Comparison of ENCODE assay signal across 8 cellular contexts in the genomic region with DNA sequence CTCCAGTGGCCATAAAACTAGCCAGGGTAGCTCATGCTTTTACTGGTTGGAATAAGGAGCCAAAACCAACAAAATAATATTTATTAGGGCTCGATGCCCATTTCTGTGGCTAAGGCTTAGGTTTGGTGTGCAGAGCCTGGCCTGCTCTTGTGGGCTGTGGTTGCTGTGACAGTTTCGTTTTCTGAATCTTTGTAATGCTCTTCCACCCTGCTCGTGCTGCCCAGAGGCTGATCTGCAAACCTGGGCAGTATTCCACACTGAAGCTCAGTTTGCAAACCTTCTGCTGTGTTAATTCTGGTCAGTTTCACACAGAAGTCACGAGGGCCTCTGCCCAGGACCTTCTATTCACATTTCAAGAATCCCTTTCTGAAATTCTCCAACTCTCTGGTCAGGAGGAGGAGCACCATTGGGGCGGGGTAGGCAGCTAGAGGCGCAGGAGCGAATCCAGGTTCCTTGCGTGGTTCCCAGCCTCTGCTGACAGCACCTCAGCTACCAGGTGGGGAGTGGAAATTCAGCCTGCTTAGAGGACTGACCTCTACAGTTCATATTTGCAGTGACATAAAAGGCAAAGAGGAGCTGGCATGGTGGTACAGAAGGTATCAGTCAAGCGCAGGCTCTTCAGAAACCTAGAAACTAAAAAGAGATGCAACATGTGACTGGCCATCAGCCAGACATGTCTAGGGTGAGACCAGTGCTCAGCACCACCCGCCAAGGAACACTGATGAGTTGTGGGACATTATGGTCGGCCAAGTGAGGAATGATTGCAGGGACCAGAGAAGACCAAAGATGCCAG. TPM values are rescaled to one million over a fixed set of nuclear protein-coding genes. Genes with fewer than 3 reads are reported as not detected.
DNase-seq lines count a peak whose midpoint lies in the region; ATAC-seq and TF ChIP-seq lines count a peak whose summit lies in the region.

No MANE protein-coding gene starts in this region.

- TF ChIP-seq CTCF in SK-N-SH (IDR thresholded peaks at IDR 0.05) (no peak), fibroblast of mammary gland (conservative IDR thresholded peaks at IDR 0.05; ENCODE audit: control insufficient read depth, insufficient read depth, low read depth, low read length) (no peak), suprapubic skin (IDR thresholded peaks at IDR 0.05) (no peak)

- TF ChIP-seq RAD21 in SK-N-SH (IDR thresholded peaks at IDR 0.05; ENCODE audit: low read length) = no peak

- no peak for TF ChIP-seq POLR2A in suprapubic skin (IDR thresholded peaks at IDR 0.05)

- POLR2A ChIA-PET in SK-N-SH (lab: Yijun Ruan, JAX) = interaction anchor here (1.7 kb wide), 1 partner anchor 19 kb away, joined by 4 read pairs; a partner anchor contains a TSS

- H3K4me3 Mint-ChIP-seq in IgD-negative memory B cell = peak overlapping the region in 2 of 4 donors; percentile 52 to 86

- H2AFZ ChIP-seq in SK-N-SH (ENCODE audit: low read depth) = no peak overlapping the region

- peaks cover 13 to 19% (median 18%) of the 10 kb centered on the region in 3 donors for H3K4me1 Mint-ChIP-seq in IgD-negative memory B cell

- H3K27ac ChIP-seq in SK-N-SH (ENCODE audit: low read depth in 2 of 2, low read length in 1 of 2) (peak overlapping the region in 1 of 2 experiments; percentile 93; a peak in 2 of 4 replicates), suprapubic skin (peak overlapping the region; percentile 64)

- peaks cover 13 to 51% of the 10 kb centered on the region in 2 experiments; a peak in 3 of 4 replicates for H3K4me1 ChIP-seq in SK-N-SH (ENCODE audit: control insufficient read depth in 1 of 2, insufficient read depth in 2 of 2, low read depth in 1 of 2, low read length in 1 of 2)
- H3K4me1 ChIP-seq in suprapubic skin = peaks cover 48% of the 10 kb centered on the region

- no peaks in the 10 kb centered on the region for H3K9me3 Mint-ChIP-seq in IgD-negative memory B cell

- DNase-seq in SK-N-SH (no peak), fibroblast of mammary gland (ENCODE audit: low read depth) (peak; percentile 75), suprapubic skin (ENCODE audit: low spot score in 2 of 2) (peak in 1 of 2 donors; percentile 78), NCI-H2107 (lab: John Stamatoyannopoulos, UW) (no peak), NCI-H1092 (lab: John Stamatoyannopoulos, UW) (no peak), GF-D8 (lab: John Stamatoyannopoulos, UW) (no peak)

- ATAC-seq in SK-N-SH treated with all-trans-retinoic acid at 6 μM for 48 hours = no peak

- H3F3A ChIP-seq in SK-N-SH (replicated peaks; ENCODE audit: insufficient read depth) = peaks cover 20% of the 10 kb centered on the region

- peak overlapping the region; percentile 46; the same call in 1 of the 2 replicates for H3K4me2 ChIP-seq in SK-N-SH

- peaks cover 3 to 16% of the 10 kb centered on the region in 2 experiments for H3K36me3 ChIP-seq in SK-N-SH (replicated peaks in 1 of 2; ENCODE audit: control insufficient read depth in 1 of 2, insufficient read depth in 2 of 2, low read length in 1 of 2)
- peaks cover 22% of the 10 kb centered on the region for H3K36me3 ChIP-seq in suprapubic skin

- H3K4me3 ChIP-seq in SK-N-SH (ENCODE audit: low read depth in 2 of 2, low read length in 1 of 2) (no peak overlapping the region), fibroblast of mammary gland (ENCODE audit: control insufficient read depth, low read depth, low read length) (no peak overlapping the region), suprapubic skin (peak overlapping the region; percentile 11)

- H3K9me3 ChIP-seq in SK-N-SH (no peaks in the 10 kb centered on the region), suprapubic skin (no peaks in the 10 kb centered on the region)

- peaks cover 32% of the 10 kb centered on the region for H4K20me1 ChIP-seq in SK-N-SH (ENCODE audit: insufficient read depth)

- TF ChIP-seq EP300 in SK-N-SH (IDR thresholded peaks at IDR 0.05; ENCODE audit: borderline replicate concordance in 1 of 2, low read depth in 1 of 2, low read length in 1 of 2) = no peak
- no peak for TF ChIP-seq EP300 in suprapubic skin (IDR thresholded peaks at IDR 0.05)

- H3K36me3 Mint-ChIP-seq in IgD-negative memory B cell = no peaks in the 10 kb centered on the region

- no peaks in the 10 kb centered on the region for H3K9me2 ChIP-seq in SK-N-SH

- H3K27me3 ChIP-seq in SK-N-SH (ENCODE audit: insufficient read depth) (no peaks in the 10 kb centered on the region), suprapubic skin (no peaks in the 10 kb centered on the region)

- no peaks in the 10 kb centered on the region for H3K79me2 ChIP-seq in SK-N-SH (ENCODE audit: insufficient read depth)

- CTCF ChIA-PET in SK-N-SH (lab: Yijun Ruan, JAX) = interaction anchor here (0.9 to 9.2 kb wide), 7 partner anchors 18 to 203 kb away, joined by 3 to 114 read pairs (median 4); a partner anchor contains a TSS

- WGBS in SK-N-SH (ENCODE audit: low lambda C conversion rate) = 87% methylated on average over 10 of the region's 11 CpGs
- 33% methylated on average over 10 of the region's 11 CpGs for WGBS in suprapubic skin

- peak overlapping the region in 2 of 3 donors; percentile 4 to 26 for H3K27ac Mint-ChIP-seq in IgD-negative memory B cell

- H3K9ac ChIP-seq in SK-N-SH = no peak overlapping the region

- no peaks in the 10 kb centered on the region for H3K27me3 Mint-ChIP-seq in IgD-negative memory B cell

TF ChIP-seq in SK-N-SH, 30 proteins besides CTCF, POLR2A, EP300 and RAD21 (continues in another document):
- no peak for TF ChIP-seq YY1 (IDR thresholded peaks at IDR 0.05; ENCODE audit: low read depth)
- TF ChIP-seq, protein P1, sequence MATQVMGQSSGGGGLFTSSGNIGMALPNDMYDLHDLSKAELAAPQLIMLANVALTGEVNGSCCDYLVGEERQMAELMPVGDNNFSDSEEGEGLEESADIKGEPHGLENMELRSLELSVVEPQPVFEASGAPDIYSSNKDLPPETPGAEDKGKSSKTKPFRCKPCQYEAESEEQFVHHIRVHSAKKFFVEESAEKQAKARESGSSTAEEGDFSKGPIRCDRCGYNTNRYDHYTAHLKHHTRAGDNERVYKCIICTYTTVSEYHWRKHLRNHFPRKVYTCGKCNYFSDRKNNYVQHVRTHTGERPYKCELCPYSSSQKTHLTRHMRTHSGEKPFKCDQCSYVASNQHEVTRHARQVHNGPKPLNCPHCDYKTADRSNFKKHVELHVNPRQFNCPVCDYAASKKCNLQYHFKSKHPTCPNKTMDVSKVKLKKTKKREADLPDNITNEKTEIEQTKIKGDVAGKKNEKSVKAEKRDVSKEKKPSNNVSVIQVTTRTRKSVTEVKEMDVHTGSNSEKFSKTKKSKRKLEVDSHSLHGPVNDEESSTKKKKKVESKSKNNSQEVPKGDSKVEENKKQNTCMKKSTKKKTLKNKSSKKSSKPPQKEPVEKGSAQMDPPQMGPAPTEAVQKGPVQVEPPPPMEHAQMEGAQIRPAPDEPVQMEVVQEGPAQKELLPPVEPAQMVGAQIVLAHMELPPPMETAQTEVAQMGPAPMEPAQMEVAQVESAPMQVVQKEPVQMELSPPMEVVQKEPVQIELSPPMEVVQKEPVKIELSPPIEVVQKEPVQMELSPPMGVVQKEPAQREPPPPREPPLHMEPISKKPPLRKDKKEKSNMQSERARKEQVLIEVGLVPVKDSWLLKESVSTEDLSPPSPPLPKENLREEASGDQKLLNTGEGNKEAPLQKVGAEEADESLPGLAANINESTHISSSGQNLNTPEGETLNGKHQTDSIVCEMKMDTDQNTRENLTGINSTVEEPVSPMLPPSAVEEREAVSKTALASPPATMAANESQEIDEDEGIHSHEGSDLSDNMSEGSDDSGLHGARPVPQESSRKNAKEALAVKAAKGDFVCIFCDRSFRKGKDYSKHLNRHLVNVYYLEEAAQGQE (IDR thresholded peaks at IDR 0.05; ENCODE audit: low read depth, low read length) = no peak

TF ChIP-seq in SK-N-SH treated with all-trans-retinoic acid at 6 μM for 48 hours, 23 proteins besides CTCF, POLR2A, EP300 and RAD21:
- TF ChIP-seq ARNTL (CRISPR knock-in tag; IDR thresholded peaks at IDR 0.05; ENCODE audit: borderline replicate concordance, low read depth) (no peak), ZNF8 (CRISPR knock-in tag; IDR thresholded peaks at IDR 0.05) (no peak), OSR1 (CRISPR knock-in tag; IDR thresholded peaks at IDR 0.05) (no peak), RARB (CRISPR knock-in tag; IDR thresholded peaks at IDR 0.05) (no peak), CSDC2 (CRISPR knock-in tag; IDR thresholded peaks at IDR 0.05) (no peak), TOX (CRISPR knock-in tag; IDR thresholded peaks at IDR 0.05; ENCODE audit: borderline replicate concordance) (no peak)

RNA-seq across cellular contexts. Expression of a gene that starts 14.3 kb away (rescaled TPM):
- polyA plus RNA-seq in SK-N-SH (2012; rRNA removed) (0.12 and 0.13 TPM in 2 replicates), IgD-negative memory B cell (not detected)
- 0.10 and 0.18 TPM in 2 replicates for polyA plus RNA-seq in SK-N-SH (2012; cell fraction: cytosol; rRNA removed)
- polyA plus RNA-seq in SK-N-SH (2012; cell fraction: nucleus; rRNA removed) = 0.08 and 0.15 TPM in 2 replicates
- total RNA-seq in suprapubic skin = not detected

RNA-seq across cellular contexts. Expression of a gene that starts 18.9 kb away (rescaled TPM):
- polyA plus RNA-seq in SK-N-SH (2012; rRNA removed) = 0.19 and 0.25 TPM in 2 replicates
- 0.09 and 0.20 TPM in 2 replicates for polyA plus RNA-seq in SK-N-SH (2012; cell fraction: cytosol; rRNA removed)
- polyA plus RNA-seq in SK-N-SH (2012; cell fraction: nucleus; rRNA removed) = 0.32 and 0.33 TPM in 2 replicates
- 12.0 TPM for polyA plus RNA-seq in IgD-negative memory B cell
- total RNA-seq in suprapubic skin = 1 to 10 TPM; 1.3 to 4.9 (median 3.0) TPM

RNA-seq across cellular contexts. Expression of a gene that starts 26.4 kb away (rescaled TPM):
- polyA plus RNA-seq in SK-N-SH (2012; rRNA removed) (20.1 and 25.1 TPM in 2 replicates), IgD-negative memory B cell (4.1 TPM)
- 5.8 and 10.6 TPM in 2 replicates for polyA plus RNA-seq in SK-N-SH (2012; cell fraction: cytosol; rRNA removed)
- polyA plus RNA-seq in SK-N-SH (2012; cell fraction: nucleus; rRNA removed) = 112 and 142 TPM in 2 replicates
- total RNA-seq in suprapubic skin = 10 to 100 TPM; 19.9 to 37.5 (median 22.1) TPM

RNA-seq across cellular contexts. Expression of a gene that starts 38.4 kb away (rescaled TPM):
- polyA plus RNA-seq in SK-N-SH (2012; rRNA removed) (12.4 and 15.0 TPM in 2 replicates), IgD-negative memory B cell (0.43 TPM)
- polyA plus RNA-seq in SK-N-SH (2012; cell fraction: cytosol; rRNA removed) = 7.9 and 11.4 TPM in 2 replicates
- polyA plus RNA-seq in SK-N-SH (2012; cell fraction: nucleus; rRNA removed) = 32.7 and 45.1 TPM in 2 replicates
- total RNA-seq in suprapubic skin = 1 to 10 TPM; 3.5 to 5.6 (median 4.6) TPM
